In genomic region chr16:81612351-81613170, GRCh38 we compare ENCODE assay signal across 15 cellular contexts.
DNase-seq lines count a peak whose midpoint lies in the region; ATAC-seq and TF ChIP-seq lines count a peak whose summit lies in the region.
"Had no signal": no experiment of that assay in that cellular context is flagged by ENCODE, and none has a peak within 500 bp of the region (broad histone marks: within the 10 kb centered on the region; RNA-seq: fewer than 3 reads in every experiment).

No MANE protein-coding gene starts in this region.

- H3K36me3 ChIP-seq in WERI-Rb-1, result no peaks in the 10 kb centered on the region

- no peaks in the 10 kb centered on the region for H3K9me3 Mint-ChIP-seq in stimulated activated naive B cell treated with anti-CD40 and anti-IgM and Interleukin-4, amounts not matched to agents 10 μg/mL and 1 μg/mL and 100 μg/mL, for 72 hours
- H3K9me3 Mint-ChIP-seq: activated T-cell treated with anti-CD3 and anti-CD28 coated beads, Interleukin-2, amount 50 U/mL, for 4 hours had no signal

- H3K4me3 Mint-ChIP-seq in stimulated activated naive B cell treated with anti-CD40 and anti-IgM and Interleukin-4, amounts not matched to agents 10 μg/mL and 1 μg/mL and 100 μg/mL, for 72 hours, result no peak overlapping the region
- H3K4me3 Mint-ChIP-seq: activated T-cell treated with anti-CD3 and anti-CD28 coated beads, Interleukin-2, amount 50 U/mL, for 4 hours had no signal

- ATAC-seq in stimulated activated naive B cell treated with anti-CD40 and anti-IgM and Interleukin-4, amounts not matched to agents 10 μg/mL and 1 μg/mL and 100 μg/mL, for 72 hours (replicated peaks), result no peak
- ATAC-seq: activated T-cell treated with anti-CD3 and anti-CD28 coated beads, Interleukin-2, amount 50 U/mL, for 4 hours; sciatic nerve had no signal

- H3K27me3 ChIP-seq in WERI-Rb-1 (ENCODE audit: insufficient read depth, low read depth, severe bottlenecking), result no peaks in the 10 kb centered on the region

- H3K27ac ChIP-seq in WERI-Rb-1, result no peak overlapping the region

- peaks cover 22 to 27% of the 10 kb centered on the region in 2 donors for H3K4me1 Mint-ChIP-seq in stimulated activated naive B cell treated with anti-CD40 and anti-IgM and Interleukin-4, amounts not matched to agents 10 μg/mL and 1 μg/mL and 100 μg/mL, for 72 hours

- no peak for TF ChIP-seq CTCF in AG10803 (conservative IDR thresholded peaks at IDR 0.05; ENCODE audit: low read length)
- no peak for TF ChIP-seq CTCF in cardiac fibroblast (IDR thresholded peaks at IDR 0.05; ENCODE audit: low read depth, low read length)
- no peak for TF ChIP-seq CTCF in WERI-Rb-1 (IDR thresholded peaks at IDR 0.05; ENCODE audit: low read depth, low read length)

- peaks cover 24 to 27% of the 10 kb centered on the region in 2 donors for H3K36me3 Mint-ChIP-seq in stimulated activated naive B cell treated with anti-CD40 and anti-IgM and Interleukin-4, amounts not matched to agents 10 μg/mL and 1 μg/mL and 100 μg/mL, for 72 hours

- no peak overlapping the region for H3K27ac Mint-ChIP-seq in stimulated activated naive B cell treated with anti-CD40 and anti-IgM and Interleukin-4, amounts not matched to agents 10 μg/mL and 1 μg/mL and 100 μg/mL, for 72 hours

- H3K27me3 Mint-ChIP-seq in stimulated activated naive B cell treated with anti-CD40 and anti-IgM and Interleukin-4, amounts not matched to agents 10 μg/mL and 1 μg/mL and 100 μg/mL, for 72 hours, result no peaks in the 10 kb centered on the region

- no peaks in the 10 kb centered on the region for H3K9me3 ChIP-seq in WERI-Rb-1 (ENCODE audit: severe bottlenecking)

- peak; percentile 77 for DNase-seq in AG10803 (ENCODE audit: low read depth)
- peak; percentile 59 to 89 for DNase-seq in cardiac fibroblast (ENCODE audit: low read depth in 2 of 2)
- peak; percentile 36 to 60 for DNase-seq in hippocampal formation (lab: John Stamatoyannopoulos, UW)
- DNase-seq in putamen (ENCODE audit: low spot score), result peak; percentile 65
- DNase-seq in HCEC 1CT, result no peak
- DNase-seq in WERI-Rb-1, result no peak
- no peak for DNase-seq in stimulated activated naive B cell treated with anti-CD40 and anti-IgM and Interleukin-4, amounts not matched to agents 10 μg/mL and 1 μg/mL and 100 μg/mL, for 72 hours
- DNase-seq in NCI-H774 (lab: John Stamatoyannopoulos, UW), result no peak
- DNase-seq: activated CD4-positive, alpha-beta T cell treated with anti-CD3 and anti-CD28 coated beads for 48 hours; activated T-cell treated with anti-CD3 and anti-CD28 coated beads, Interleukin-2, amount 50 U/mL, for 4 hours; IMR-90; NCI-H1417 treated with DMSO at 0.1 percent for 48 hours; NCI-H510A treated with DMSO at 0.1 percent for 48 hours; T-helper 2 cell had no signal

- H3K4me3 ChIP-seq in AG10803 (ENCODE audit: low read length), result no peak overlapping the region
- no peak overlapping the region for H3K4me3 ChIP-seq in cardiac fibroblast (replicated peaks in 1 of 2; ENCODE audit: low read depth in 2 of 2, low read length in 2 of 2)
- H3K4me3 ChIP-seq in WERI-Rb-1 (ENCODE audit: low read depth, low read length), result no peak overlapping the region

Comparison
In these comparisons a context has a peak if more than half of its experiments do, and no peak if none do; other contexts are left out.
1. DNase-seq: peak in AG10803 (single experiment), cardiac fibroblast (2 of 2), hippocampal formation (2 of 2) and putamen (single experiment); none in HCEC 1CT (single experiment), WERI-Rb-1 (single experiment), stimulated activated naive B cell treated with anti-CD40 and anti-IgM and Interleukin-4, amounts not matched to agents 10 μg/mL and 1 μg/mL and 100 μg/mL, for 72 hours (single experiment) and NCI-H774 (single experiment).